9 cellular contexts compared by ENCODE assay signal in the genomic region with DNA sequence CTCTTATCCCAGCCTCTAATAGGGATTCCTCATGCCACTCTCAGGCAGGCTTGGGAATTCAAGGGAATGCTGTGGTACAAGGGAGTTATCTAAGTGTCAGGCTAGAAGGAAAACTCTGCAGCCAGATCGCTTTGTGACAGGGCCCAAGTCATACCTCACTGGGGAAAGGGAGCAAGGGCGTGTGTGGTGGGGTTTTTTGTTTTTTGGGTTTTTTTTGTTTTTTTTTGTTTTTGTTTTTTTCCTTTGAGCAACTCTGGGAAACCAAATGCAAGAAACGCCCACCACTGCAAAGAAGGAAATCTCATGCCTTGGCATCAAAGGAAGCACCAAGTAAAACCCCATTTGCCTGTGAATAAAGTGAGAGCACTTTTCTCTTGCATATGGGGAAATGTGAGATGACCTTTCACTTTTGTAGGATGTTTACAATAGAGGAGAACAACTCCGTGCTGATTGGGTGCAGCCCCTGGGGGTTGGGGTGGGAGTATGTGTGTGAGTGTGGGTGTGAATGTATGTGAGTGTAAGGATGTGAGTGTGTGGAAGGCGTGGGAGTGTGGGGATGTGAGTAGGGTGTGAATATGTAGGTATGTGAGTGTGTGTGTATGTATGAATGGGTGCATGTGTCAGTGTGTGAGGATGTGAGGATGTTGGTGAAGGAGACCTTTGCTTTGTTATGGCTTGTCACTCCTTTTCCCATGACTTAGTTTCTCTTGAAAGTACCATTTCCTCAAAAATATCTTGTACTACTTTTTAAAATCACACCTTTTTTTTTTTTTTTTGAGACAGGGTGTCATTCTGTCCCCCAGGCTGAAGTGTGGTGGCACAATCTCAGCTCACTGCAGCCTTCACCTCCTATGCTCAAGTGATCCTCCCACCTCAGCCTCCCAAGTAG. TPM values are rescaled to one million over a fixed set of nuclear protein-coding genes. Genes with fewer than 3 reads are reported as not detected.
DNase-seq lines count a peak whose midpoint lies in the region; ATAC-seq and TF ChIP-seq lines count a peak whose summit lies in the region.
"Had no signal": no experiment of that assay in that cellular context is flagged by ENCODE, and none has a peak within 500 bp of the region (broad histone marks: within the 10 kb centered on the region; RNA-seq: fewer than 3 reads in every experiment).

No MANE protein-coding gene starts in this region.

- POLR2A ChIA-PET in CD8-positive, alpha-beta T cell (lab: Charles Lee), result interaction anchor here (0.6 kb wide), 1 partner anchor 128 kb away, joined by 3 read pairs; no protein-coding TSS in a partner anchor

- peaks cover 39% of the 10 kb centered on the region for H3K4me1 Mint-ChIP-seq in CD8-positive, alpha-beta T cell (ENCODE audit: low read depth)
- peaks cover 30 to 45% of the 10 kb centered on the region in 2 donors for H3K4me1 Mint-ChIP-seq in effector memory CD8-positive, alpha-beta T cell (ENCODE audit: low read depth in 2 of 2)
- H3K4me1 Mint-ChIP-seq in osteocyte (ENCODE audit: unreplicated experiment), result peaks cover 20% of the 10 kb centered on the region

- H3K27ac ChIP-seq in CD8-positive, alpha-beta T cell (ENCODE audit: low read depth, low read length), result no peak overlapping the region
- peak overlapping the region; percentile 92 for H3K27ac ChIP-seq in HUES48 (ENCODE audit: low read depth, low read length)

- H3K4me3 ChIP-seq in CD8-positive, alpha-beta T cell (ENCODE audit: low read depth, low read length), result no peak overlapping the region
- no peak overlapping the region for H3K4me3 ChIP-seq in HUES48 (ENCODE audit: low read depth, low read length)

- no peaks in the 10 kb centered on the region for H3K27me3 Mint-ChIP-seq in CD8-positive, alpha-beta T cell (ENCODE audit: low read depth)
- H3K27me3 Mint-ChIP-seq in effector memory CD8-positive, alpha-beta T cell, result no peaks in the 10 kb centered on the region
- H3K27me3 Mint-ChIP-seq in osteocyte (ENCODE audit: unreplicated experiment), result peaks cover 11% of the 10 kb centered on the region

- peak overlapping the region; percentile 56 for H3K27ac Mint-ChIP-seq in CD8-positive, alpha-beta T cell
- peak overlapping the region; percentile 36 to 41 for H3K27ac Mint-ChIP-seq in effector memory CD8-positive, alpha-beta T cell
- H3K27ac Mint-ChIP-seq in osteocyte (ENCODE audit: unreplicated experiment), result no peak overlapping the region

- H3K9ac ChIP-seq in HUES48 (ENCODE audit: low read depth, low read length), result no peak overlapping the region

- peak; percentile 20 for ATAC-seq in CD8-positive, alpha-beta T cell
- ATAC-seq in GM21367 (IDR thresholded peaks at IDR 0.05; ENCODE audit: unreplicated experiment), result peak; percentile 37
- peak; percentile 58 for ATAC-seq in effector memory CD8-positive, alpha-beta T cell (replicated peaks)

- no peaks in the 10 kb centered on the region for H3K9me3 ChIP-seq in CD8-positive, alpha-beta T cell (ENCODE audit: low read length)
- no peaks in the 10 kb centered on the region for H3K9me3 ChIP-seq in HUES48 (ENCODE audit: control insufficient read depth, insufficient read depth, low read length)

- peak in 1 of 7 experiments; percentile 15 for DNase-seq in CD8-positive, alpha-beta T cell
- DNase-seq in effector memory CD8-positive, alpha-beta T cell, result no peak
- DNase-seq in retina (no peak), KG1 (lab: John Stamatoyannopoulos, UW) (no peak), Ammon's horn (ENCODE audit: low spot score) (no peak), osteocyte (ENCODE audit: extremely low spot score, unreplicated experiment) (no peak)
- DNase-seq: NCI-H1436 had no signal

- H3K4me1 ChIP-seq in CD8-positive, alpha-beta T cell (ENCODE audit: insufficient read depth, low read length), result peaks cover 12% of the 10 kb centered on the region
- peaks cover 11% of the 10 kb centered on the region for H3K4me1 ChIP-seq in HUES48 (ENCODE audit: control insufficient read depth, insufficient read depth, low read length)

- CTCF ChIA-PET in CD8-positive, alpha-beta T cell (lab: Charles Lee), result interaction anchor here (6.0 kb wide), 1 partner anchor 158 kb away, joined by 35 read pairs; no protein-coding TSS in a partner anchor

- H3K4me3 Mint-ChIP-seq in CD8-positive, alpha-beta T cell, result no peak overlapping the region
- no peak overlapping the region for H3K4me3 Mint-ChIP-seq in effector memory CD8-positive, alpha-beta T cell
- no peak overlapping the region for H3K4me3 Mint-ChIP-seq in osteocyte (ENCODE audit: unreplicated experiment)

- H3K36me3 ChIP-seq in CD8-positive, alpha-beta T cell (ENCODE audit: insufficient read depth, low read length), result no peaks in the 10 kb centered on the region
- no peaks in the 10 kb centered on the region for H3K36me3 ChIP-seq in HUES48 (ENCODE audit: control insufficient read depth, insufficient read depth, low read length)

- no peaks in the 10 kb centered on the region for H3K27me3 ChIP-seq in CD8-positive, alpha-beta T cell (ENCODE audit: insufficient read depth, low read length)
- peaks cover 5% of the 10 kb centered on the region; the same call in 1 of the 2 replicates for H3K27me3 ChIP-seq in HUES48 (ENCODE audit: control insufficient read depth, insufficient read depth, low read length)

- intact Hi-C loops in CD8-positive, alpha-beta T cell (cut with DNase I, micrococcal nuclease), result loop anchor here in 1 of 2 experiments (10.0 kb wide), 1 partner anchor 83 kb away; no protein-coding TSS in a partner anchor

- TF ChIP-seq CTCF in CD8-positive, alpha-beta T cell (IDR thresholded peaks at IDR 0.05), result no peak
- no peak for TF ChIP-seq CTCF in osteocyte (IDR thresholded peaks at IDR 0.05)

- no peaks in the 10 kb centered on the region for H3K9me3 Mint-ChIP-seq in CD8-positive, alpha-beta T cell
- H3K9me3 Mint-ChIP-seq in effector memory CD8-positive, alpha-beta T cell, result no peaks in the 10 kb centered on the region
- no peaks in the 10 kb centered on the region for H3K9me3 Mint-ChIP-seq in osteocyte (ENCODE audit: unreplicated experiment)

- H3K36me3 Mint-ChIP-seq in CD8-positive, alpha-beta T cell, result no peaks in the 10 kb centered on the region
- H3K36me3 Mint-ChIP-seq in effector memory CD8-positive, alpha-beta T cell (ENCODE audit: insufficient read depth), result peaks cover 5% of the 10 kb centered on the region
- H3K36me3 Mint-ChIP-seq in osteocyte (ENCODE audit: unreplicated experiment), result no peaks in the 10 kb centered on the region

RNA-seq across cellular contexts. Expression of a gene that starts 34.6 kb away (rescaled TPM):
- 1 to 10 TPM; 1.5 to 2.2 TPM for total RNA-seq in CD8-positive, alpha-beta T cell
- total RNA-seq in osteocyte, result not detected in 2 replicates
